ENCODE assay signal across 8 cellular contexts in genomic region chrX:120697053-120697452, GRCh38.
DNase-seq lines count a peak whose midpoint lies in the region; ATAC-seq and TF ChIP-seq lines count a peak whose summit lies in the region.

No MANE protein-coding gene starts in this region.

- H3K27ac Mint-ChIP-seq in activated naive CD4-positive, alpha-beta T cell treated with anti-CD3 and anti-CD28 coated beads, Interleukin-2, amount 10 ng/mL, durations not matched to agents 7 days and 5 days, result peak overlapping the region; percentile 98

- ATAC-seq in GM21381 (IDR thresholded peaks at IDR 0.05; ENCODE audit: unreplicated experiment) (peak; percentile 85), HG03354 (IDR thresholded peaks at IDR 0.05; ENCODE audit: poor library complexity, severe bottlenecking, unreplicated experiment) (peak; percentile 76)

- CTCF ChIA-PET in activated naive CD4-positive, alpha-beta T cell treated with anti-CD3 and anti-CD28 coated beads, Interleukin-2, amount 10 ng/mL, durations not matched to agents 7 days and 5 days (lab: Charles Lee), result no interaction called here

- in situ Hi-C loops in GM13976 (cut with MboI; ENCODE audit: low sequenced_read_pairs, unreplicated experiment), result no loop called here

- H3K36me3 Mint-ChIP-seq in activated naive CD4-positive, alpha-beta T cell treated with anti-CD3 and anti-CD28 coated beads, Interleukin-2, amount 10 ng/mL, durations not matched to agents 7 days and 5 days, result peaks cover 25% of the 10 kb centered on the region

- H3K4me1 Mint-ChIP-seq in activated naive CD4-positive, alpha-beta T cell treated with anti-CD3 and anti-CD28 coated beads, Interleukin-2, amount 10 ng/mL, durations not matched to agents 7 days and 5 days, result peaks cover 24% of the 10 kb centered on the region

- H3K9me3 Mint-ChIP-seq in activated naive CD4-positive, alpha-beta T cell treated with anti-CD3 and anti-CD28 coated beads, Interleukin-2, amount 10 ng/mL, durations not matched to agents 7 days and 5 days, result peaks cover 20% of the 10 kb centered on the region

- DNase-seq in GM13976 (ENCODE audit: low spot score) (peak; percentile 7), occipital lobe (lab: John Stamatoyannopoulos, UW) (no peak), C1 segment of cervical spinal cord (lab: John Stamatoyannopoulos, UW) (no peak), UCSD-AML1 (lab: John Stamatoyannopoulos, UW; ENCODE audit: unreplicated experiment) (no peak), hippocampal formation (lab: John Stamatoyannopoulos, UW) (no peak)
- DNase-seq in activated naive CD4-positive, alpha-beta T cell treated with anti-CD3 and anti-CD28 coated beads, Interleukin-2, amount 10 ng/mL, durations not matched to agents 7 days and 5 days, result peak; percentile 72

- H3K27me3 Mint-ChIP-seq in activated naive CD4-positive, alpha-beta T cell treated with anti-CD3 and anti-CD28 coated beads, Interleukin-2, amount 10 ng/mL, durations not matched to agents 7 days and 5 days, result no peaks in the 10 kb centered on the region

- peak overlapping the region; percentile 3 for H3K4me3 Mint-ChIP-seq in activated naive CD4-positive, alpha-beta T cell treated with anti-CD3 and anti-CD28 coated beads, Interleukin-2, amount 10 ng/mL, durations not matched to agents 7 days and 5 days

- no peak for TF ChIP-seq CTCF in GM13976 (IDR thresholded peaks at IDR 0.05; ENCODE audit: borderline replicate concordance, control extremely low read depth, extremely low read depth, insufficient read depth, missing control alignments)

Comparison
In these comparisons a context has a peak if more than half of its experiments do, and no peak if none do; other contexts are left out.
1. DNase-seq: peak in GM13976 (single experiment) and activated naive CD4-positive, alpha-beta T cell treated with anti-CD3 and anti-CD28 coated beads, Interleukin-2, amount 10 ng/mL, durations not matched to agents 7 days and 5 days (single experiment); none in occipital lobe (single experiment), C1 segment of cervical spinal cord (0 of 14), UCSD-AML1 (single experiment) and hippocampal formation (0 of 2).